Comparison of ENCODE assay signal across 8 cellular contexts in the genomic region with DNA sequence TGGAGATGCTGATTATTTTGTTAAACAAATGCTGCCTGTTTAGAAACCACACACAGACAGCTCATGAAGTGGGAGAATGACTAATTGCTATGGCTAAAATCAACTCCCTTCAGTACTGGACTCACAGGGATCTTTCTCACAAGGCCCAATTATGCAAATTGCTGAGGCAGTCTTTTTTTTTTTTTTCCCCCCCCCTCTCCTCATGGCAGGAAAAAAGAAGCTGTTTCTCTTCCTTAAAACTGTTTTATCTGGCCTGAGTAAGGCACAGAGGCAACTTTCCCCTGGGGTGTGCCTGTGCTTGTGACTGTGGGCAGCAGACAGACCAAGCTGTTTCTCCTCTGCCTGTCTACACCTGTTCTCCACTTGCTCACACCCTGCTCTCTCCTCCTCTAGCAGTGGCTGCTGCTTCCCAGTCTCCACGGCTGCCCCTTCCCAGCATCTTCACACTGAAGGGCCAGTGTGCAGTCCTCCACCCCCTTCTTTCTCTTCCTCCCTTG.
DNase-seq lines count a peak whose midpoint lies in the region; ATAC-seq lines count a peak whose summit lies in the region.

No MANE protein-coding gene starts in this region.

- peak overlapping the region; percentile 10 for H2BK12ac ChIP-seq in trophoblast cell (ENCODE audit: low read length)

- H3K27ac Mint-ChIP-seq in activated naive CD4-positive, alpha-beta T cell treated with anti-CD3 and anti-CD28 coated beads, Interleukin-2, amount 50 U/mL, for 72 hours = peak overlapping the region in 1 of 2 donors; percentile 32
- H3K27ac Mint-ChIP-seq in activated naive CD4-positive, alpha-beta T cell treated with anti-CD3 and anti-CD28 coated beads for 36 hours = no peak overlapping the region

- no peaks in the 10 kb centered on the region for H3K36me3 ChIP-seq in trophoblast cell (ENCODE audit: control insufficient read depth in 1 of 2, insufficient read depth in 2 of 2, low read length in 2 of 2)

- H3K9ac ChIP-seq in trophoblast cell (ENCODE audit: low read length) = no peak overlapping the region

- H3K27me3 Mint-ChIP-seq in activated naive CD4-positive, alpha-beta T cell treated with anti-CD3 and anti-CD28 coated beads for 36 hours (ENCODE audit: low read depth) = peaks cover 29% of the 10 kb centered on the region

- H3K4me3 ChIP-seq in trophoblast cell (ENCODE audit: low read depth, low read length) = no peak overlapping the region

- H3K79me2 ChIP-seq in trophoblast cell (ENCODE audit: control insufficient read depth, insufficient read depth, low read length, poor library complexity) = no peaks in the 10 kb centered on the region

- no peak overlapping the region for H4K12ac ChIP-seq in trophoblast cell (ENCODE audit: low read depth, low read length)

- peak overlapping the region; percentile 22 for H4K91ac ChIP-seq in trophoblast cell (ENCODE audit: low read depth, low read length)

- peak; percentile 26 to 63 for ATAC-seq in activated naive CD4-positive, alpha-beta T cell treated with anti-CD3 and anti-CD28 coated beads, Interleukin-2, amount 50 U/mL, for 72 hours
- no peak for ATAC-seq in HG03039 (IDR thresholded peaks at IDR 0.05; ENCODE audit: unreplicated experiment)

- H3K14ac ChIP-seq in trophoblast cell (ENCODE audit: low read length) = peak overlapping the region; percentile 33

- H3K4me2 ChIP-seq in trophoblast cell (ENCODE audit: low read length) = no peak overlapping the region

- no peak overlapping the region for H3K4ac ChIP-seq in trophoblast cell (ENCODE audit: low read depth, low read length)

- peak overlapping the region; percentile 55 for H2AK5ac ChIP-seq in trophoblast cell (ENCODE audit: low read length)

- no peak overlapping the region for H4K8ac ChIP-seq in trophoblast cell (ENCODE audit: low read depth, low read length)

- peaks cover 45% of the 10 kb centered on the region for H3K4me1 Mint-ChIP-seq in activated naive CD4-positive, alpha-beta T cell treated with anti-CD3 and anti-CD28 coated beads for 36 hours (ENCODE audit: low read depth)

- CTCF ChIA-PET in activated naive CD4-positive, alpha-beta T cell treated with anti-CD3 and anti-CD28 coated beads for 36 hours (lab: Charles Lee) = interaction anchor here (0.6 to 9.4 kb wide), 3 partner anchors 69 to 218 kb away, joined by 3 to 331 read pairs (median 91); a partner anchor contains a TSS

- H3K36me3 Mint-ChIP-seq in activated naive CD4-positive, alpha-beta T cell treated with anti-CD3 and anti-CD28 coated beads, Interleukin-2, amount 50 U/mL, for 72 hours = no peaks in the 10 kb centered on the region
- H3K36me3 Mint-ChIP-seq in activated naive CD4-positive, alpha-beta T cell treated with anti-CD3 and anti-CD28 coated beads for 36 hours (ENCODE audit: low read depth) = no peaks in the 10 kb centered on the region

- H3K18ac ChIP-seq in trophoblast cell (ENCODE audit: low read length) = peak overlapping the region; percentile 30

- no peak overlapping the region for H2BK5ac ChIP-seq in trophoblast cell (ENCODE audit: low read depth, low read length, poor library complexity)

- no peaks in the 10 kb centered on the region for H3K9me3 ChIP-seq in trophoblast cell (ENCODE audit: insufficient read depth, low read depth, low read length)

- H3K9me3 Mint-ChIP-seq in activated naive CD4-positive, alpha-beta T cell treated with anti-CD3 and anti-CD28 coated beads, Interleukin-2, amount 50 U/mL, for 72 hours = no peaks in the 10 kb centered on the region
- no peaks in the 10 kb centered on the region for H3K9me3 Mint-ChIP-seq in activated naive CD4-positive, alpha-beta T cell treated with anti-CD3 and anti-CD28 coated beads for 36 hours

- H3K27me3 ChIP-seq in trophoblast cell (ENCODE audit: insufficient read depth, low read length) = no peaks in the 10 kb centered on the region

- H3K27ac ChIP-seq in cingulate gyrus (ENCODE audit: low read depth, low read length) = peak overlapping the region; percentile 51
- H3K27ac ChIP-seq in trophoblast cell (ENCODE audit: low read depth, low read length) = no peak overlapping the region

- H3K4me3 Mint-ChIP-seq in activated naive CD4-positive, alpha-beta T cell treated with anti-CD3 and anti-CD28 coated beads for 36 hours = no peak overlapping the region

- H3K79me1 ChIP-seq in trophoblast cell (ENCODE audit: low read length) = peaks cover 12% of the 10 kb centered on the region

- no peak for DNase-seq in activated naive CD4-positive, alpha-beta T cell treated with anti-CD3 and anti-CD28 coated beads, Interleukin-2, amount 50 U/mL, for 72 hours (ENCODE audit: low spot score in 2 of 2)
- DNase-seq in activated naive CD4-positive, alpha-beta T cell treated with anti-CD3 and anti-CD28 coated beads for 36 hours = no peak
- DNase-seq in Kasumi-1 (lab: John Stamatoyannopoulos, UW) (peak; percentile 43 to 46), trophoblast cell (no peak)
- no peak for DNase-seq in activated CD4-positive, CD25-positive, alpha-beta regulatory T cell (lab: John Stamatoyannopoulos, UW)
- DNase-seq in stimulated activated CD4-positive, alpha-beta T cell treated with anti-CD3 and anti-CD28 coated beads, Interleukin-12 subunit alpha, Interleukin-12 subunit beta, amount 100 ng/mL, for 4 hours = no peak

- H2BK120ac ChIP-seq in trophoblast cell (ENCODE audit: insufficient read depth, low read length, poor library complexity) = peak overlapping the region; percentile 23

- H2AFZ ChIP-seq in trophoblast cell (ENCODE audit: insufficient read depth, low read length, poor library complexity) = peak overlapping the region; percentile 47

- peaks cover 25 to 39% of the 10 kb centered on the region in 2 experiments for H3K4me1 ChIP-seq in trophoblast cell (ENCODE audit: control insufficient read depth in 1 of 2, insufficient read depth in 2 of 2, low read length in 2 of 2)

- intact Hi-C loops in activated naive CD4-positive, alpha-beta T cell treated with anti-CD3 and anti-CD28 coated beads for 36 hours (cut with micrococcal nuclease) = loop anchor here (2.0 kb wide), 1 partner anchor 21 kb away; no protein-coding TSS in a partner anchor

- no peak overlapping the region for H3K23ac ChIP-seq in trophoblast cell (ENCODE audit: low read length)

- WGBS in trophoblast cell (ENCODE audit: extremely low coverage, insufficient coverage, insufficient read length) = no CpG with 5 or more reads among the region's 1 CpG

Comparison
In these comparisons a context has a peak if more than half of its experiments do, and no peak if none do; other contexts are left out.
1. DNase-seq: peak in Kasumi-1 (2 of 2); none in activated naive CD4-positive, alpha-beta T cell treated with anti-CD3 and anti-CD28 coated beads, Interleukin-2, amount 50 U/mL, for 72 hours (0 of 2), activated naive CD4-positive, alpha-beta T cell treated with anti-CD3 and anti-CD28 coated beads for 36 hours (single experiment), trophoblast cell (0 of 2), activated CD4-positive, CD25-positive, alpha-beta regulatory T cell (0 of 4) and stimulated activated CD4-positive, alpha-beta T cell treated with anti-CD3 and anti-CD28 coated beads, Interleukin-12 subunit alpha, Interleukin-12 subunit beta, amount 100 ng/mL, for 4 hours (single experiment).